24 cellular contexts compared by ENCODE assay signal in the genomic region with DNA sequence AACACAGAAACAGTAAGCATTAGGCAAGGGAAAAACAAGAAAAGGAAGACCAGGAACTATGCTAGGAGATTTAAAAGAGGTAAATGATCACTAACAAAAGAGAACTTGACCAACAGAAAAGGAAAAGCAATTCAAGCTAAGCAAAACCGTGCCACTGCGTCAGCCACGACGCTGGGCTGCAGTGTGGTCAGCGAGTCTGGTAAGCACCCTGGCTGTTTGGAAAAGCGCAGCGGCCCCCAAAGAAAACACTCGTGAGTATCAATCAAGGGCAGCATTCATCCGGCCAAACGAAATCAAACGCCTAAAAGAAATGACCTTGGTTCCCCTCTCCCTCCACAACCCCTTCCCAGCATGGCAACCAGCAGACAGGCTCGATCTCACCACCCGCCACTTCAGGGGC. TPM values are rescaled to one million over a fixed set of nuclear protein-coding genes. Genes with fewer than 3 reads are reported as not detected.
DNase-seq lines count a peak whose midpoint lies in the region; ATAC-seq and TF ChIP-seq lines count a peak whose summit lies in the region.
"Had no signal": no experiment of that assay in that cellular context is flagged by ENCODE, and none has a peak within 500 bp of the region (broad histone marks: within the 10 kb centered on the region; RNA-seq: fewer than 3 reads in every experiment).

No MANE protein-coding gene starts in this region.

- H4K8ac ChIP-seq in mesendoderm (ENCODE audit: low read depth, low read length): no peak overlapping the region

- peaks cover 29% of the 10 kb centered on the region for H4K20me1 ChIP-seq in GM23338 (replicated peaks; ENCODE audit: insufficient read depth)

- H3K27me3 ChIP-seq in GM23338 (ENCODE audit: insufficient read depth) (no peaks in the 10 kb centered on the region), mesendoderm (ENCODE audit: insufficient read depth, low read length, poor library complexity) (no peaks in the 10 kb centered on the region)
- H3K27me3 ChIP-seq: BLaER1, gastrocnemius medialis had no signal

- peak overlapping the region; percentile 71 for H3K27ac ChIP-seq in GM23338 (ENCODE audit: low read depth)
- H3K27ac ChIP-seq in mesendoderm (ENCODE audit: low read depth, low read length): peak overlapping the region; percentile 31
- H3K27ac ChIP-seq: BLaER1, gastrocnemius medialis had no signal

- H3K27me3 Mint-ChIP-seq in GM23338 (ENCODE audit: insufficient read depth, low read depth, poor library complexity) (no peaks in the 10 kb centered on the region), progenitor cell of endocrine pancreas (no peaks in the 10 kb centered on the region)
- H3K27me3 Mint-ChIP-seq in central memory CD8-positive, alpha-beta T cell: no peaks in the 10 kb centered on the region
- H3K27me3 Mint-ChIP-seq: activated CD8-positive, alpha-beta T cell treated with anti-CD3 and anti-CD28 coated beads for 36 hours; activated T-helper 17 cell treated with anti-CD3 and anti-CD28 coated beads, Interleukin-2, amount 50 U/mL, for 72 hours had no signal

- no peak overlapping the region for H3K9ac ChIP-seq in mesendoderm (ENCODE audit: low read length)
- H3K9ac ChIP-seq: BLaER1 had no signal

- intact Hi-C loops in lower leg skin (cut with DNase I; ENCODE audit: low total_unique reads): no loop called here

- TF ChIP-seq POLR2A in lower leg skin (IDR thresholded peaks at IDR 0.05): no peak

- TF ChIP-seq CTCF in GM23338 (conservative IDR thresholded peaks at IDR 0.05; ENCODE audit: low read depth in 2 of 2) (no peak), progenitor cell of endocrine pancreas (IDR thresholded peaks at IDR 0.05; ENCODE audit: unreplicated experiment) (no peak), lower leg skin (IDR thresholded peaks at IDR 0.05) (no peak), foreskin fibroblast (IDR thresholded peaks at IDR 0.05; ENCODE audit: low read depth, low read length) (no peak)

- H3K4me1 Mint-ChIP-seq in GM23338 (peaks cover 38% of the 10 kb centered on the region), progenitor cell of endocrine pancreas (ENCODE audit: low read depth) (peaks cover 24% of the 10 kb centered on the region)
- peaks cover 21% of the 10 kb centered on the region for H3K4me1 Mint-ChIP-seq in central memory CD8-positive, alpha-beta T cell

- no peaks in the 10 kb centered on the region for H3K9me2 ChIP-seq in GM23338 (ENCODE audit: insufficient read depth)

- H3K4me1 ChIP-seq in GM23338 (ENCODE audit: insufficient read depth): peaks cover 36% of the 10 kb centered on the region
- H3K4me1 ChIP-seq in mesendoderm (ENCODE audit: control insufficient read depth, low read depth, low read length): peaks cover 16% of the 10 kb centered on the region

- peaks cover 11% of the 10 kb centered on the region; the same call in 1 of the 2 replicates for H3F3A ChIP-seq in GM23338 (replicated peaks; ENCODE audit: low read depth)

- H3K79me2 ChIP-seq in GM23338 (replicated peaks; ENCODE audit: insufficient read depth) (peaks cover 86% of the 10 kb centered on the region), mesendoderm (ENCODE audit: control insufficient read depth, insufficient read depth, low read length) (peaks cover 40% of the 10 kb centered on the region)

- H3K27ac Mint-ChIP-seq in GM23338 (peak overlapping the region; percentile 37; the same call in 1 of the 2 replicates), progenitor cell of endocrine pancreas (peak overlapping the region; percentile 84)
- H3K27ac Mint-ChIP-seq in central memory CD8-positive, alpha-beta T cell (ENCODE audit: low read depth): peak overlapping the region; percentile 59
- H3K27ac Mint-ChIP-seq: activated CD8-positive, alpha-beta T cell treated with anti-CD3 and anti-CD28 coated beads for 36 hours; activated T-helper 17 cell treated with anti-CD3 and anti-CD28 coated beads, Interleukin-2, amount 50 U/mL, for 72 hours; T-helper 2 cell treated with Interferon-gamma antibody and Interleukin-4, amounts not matched to agents 5 μg/mL and 100 μg/mL, for 36 hours had no signal

- H3K23ac ChIP-seq in mesendoderm (ENCODE audit: low read length): no peak overlapping the region

- no peak overlapping the region for H2BK120ac ChIP-seq in mesendoderm (ENCODE audit: low read depth, low read length)

- peaks cover 22% of the 10 kb centered on the region for H3K79me1 ChIP-seq in mesendoderm (ENCODE audit: low read length)

- H3K9me3 Mint-ChIP-seq in GM23338 (peaks cover 15% of the 10 kb centered on the region; the same call in 2 of the 3 replicates), progenitor cell of endocrine pancreas (ENCODE audit: low read depth) (no peaks in the 10 kb centered on the region)
- H3K9me3 Mint-ChIP-seq in central memory CD8-positive, alpha-beta T cell: no peaks in the 10 kb centered on the region
- H3K9me3 Mint-ChIP-seq: activated CD8-positive, alpha-beta T cell treated with anti-CD3 and anti-CD28 coated beads for 36 hours; activated T-helper 17 cell treated with anti-CD3 and anti-CD28 coated beads, Interleukin-2, amount 50 U/mL, for 72 hours; T-helper 2 cell treated with Interferon-gamma antibody and Interleukin-4, amounts not matched to agents 5 μg/mL and 100 μg/mL, for 36 hours had no signal

- no peak overlapping the region for H2BK15ac ChIP-seq in mesendoderm (replicated peaks; ENCODE audit: low read depth)

- H3K36me3 Mint-ChIP-seq in GM23338 (ENCODE audit: low read depth): peaks cover 17% of the 10 kb centered on the region
- H3K36me3 Mint-ChIP-seq in central memory CD8-positive, alpha-beta T cell (ENCODE audit: insufficient read depth): peaks cover 5% of the 10 kb centered on the region
- H3K36me3 Mint-ChIP-seq in progenitor cell of endocrine pancreas (ENCODE audit: insufficient read depth): no peaks in the 10 kb centered on the region

- no peak overlapping the region for H2AK5ac ChIP-seq in mesendoderm (ENCODE audit: low read length)

- no peak overlapping the region for H3K18ac ChIP-seq in mesendoderm (ENCODE audit: low read length)

- ATAC-seq in GM23338: no peak
- ATAC-seq in central memory CD8-positive, alpha-beta T cell (replicated peaks; ENCODE audit: extremely low read depth, poor library complexity, severe bottlenecking): no peak
- ATAC-seq in HG03139 (IDR thresholded peaks at IDR 0.05; ENCODE audit: unreplicated experiment): no peak
- ATAC-seq: activated CD8-positive, alpha-beta T cell treated with anti-CD3 and anti-CD28 coated beads for 36 hours; activated T-helper 17 cell treated with anti-CD3 and anti-CD28 coated beads, Interleukin-2, amount 50 U/mL, for 72 hours; gastrocnemius medialis had no signal

- H3K4me3 Mint-ChIP-seq in GM23338 (no peak overlapping the region; the same call in 2 of the 3 replicates), progenitor cell of endocrine pancreas (ENCODE audit: low read depth) (peak overlapping the region; percentile 9)
- no peak overlapping the region for H3K4me3 Mint-ChIP-seq in central memory CD8-positive, alpha-beta T cell
- H3K4me3 Mint-ChIP-seq: activated CD8-positive, alpha-beta T cell treated with anti-CD3 and anti-CD28 coated beads for 36 hours; activated T-helper 17 cell treated with anti-CD3 and anti-CD28 coated beads, Interleukin-2, amount 50 U/mL, for 72 hours; T-helper 2 cell treated with Interferon-gamma antibody and Interleukin-4, amounts not matched to agents 5 μg/mL and 100 μg/mL, for 36 hours had no signal

- DNase-seq in GM23338 (ENCODE audit: low spot score) (no peak), mesendoderm (no peak), progenitor cell of endocrine pancreas (ENCODE audit: low spot score, unreplicated experiment) (no peak), lower leg skin (ENCODE audit: low spot score in 2 of 2) (no peak), foreskin fibroblast (no peak), NCI-H524 treated with DMSO at 0.1 percent for 48 hours (lab: John Stamatoyannopoulos, UW) (no peak)
- no peak for DNase-seq in central memory CD8-positive, alpha-beta T cell (ENCODE audit: low spot score in 2 of 2)
- DNase-seq: activated CD8-positive, alpha-beta T cell treated with anti-CD3 and anti-CD28 coated beads for 36 hours; activated naive CD4-positive, alpha-beta T cell treated with anti-CD3 and anti-CD28 coated beads, Interleukin-2, amount 50 U/mL, for 16 hours; DMS53; gastrocnemius medialis; H7; IMR-90; mammary epithelial cell; NCI-H1436 treated with DMSO at 0.1 percent for 48 hours; NCI-H2107; NCI-H446; NCI-H82; stimulated activated CD4-positive, alpha-beta T cell treated with anti-CD3 and anti-CD28 coated beads, Interleukin-15, amount 100 ng/mL, for 24 hours; stimulated activated CD4-positive, alpha-beta T cell treated with anti-CD3 and anti-CD28 coated beads, Interleukin-4, amount 100 ng/mL, for 4 hours had no signal

- H3K4me2 ChIP-seq in GM23338: peak overlapping the region; percentile 29; the same call in 1 of the 2 replicates
- no peak overlapping the region for H3K4me2 ChIP-seq in mesendoderm (ENCODE audit: low read length)
- H3K4me2 ChIP-seq: BLaER1 had no signal

- no peak overlapping the region for H2AFZ ChIP-seq in GM23338

- WGBS in mesendoderm (ENCODE audit: extremely low coverage, insufficient coverage, low lambda C conversion rate): no CpG with 5 or more reads among the region's 13 CpGs
- 88 to 94% methylated on average over 13 of the region's 13 CpGs for WGBS in lower leg skin, 2 donors

- no peak overlapping the region for H4K5ac ChIP-seq in mesendoderm (ENCODE audit: low read length)

- no peak overlapping the region for H2BK5ac ChIP-seq in mesendoderm (ENCODE audit: low read length)

- H3K36me3 ChIP-seq in GM23338 (ENCODE audit: insufficient read depth) (no peaks in the 10 kb centered on the region), mesendoderm (ENCODE audit: control insufficient read depth, insufficient read depth, low read length) (no peaks in the 10 kb centered on the region)
- H3K36me3 ChIP-seq: gastrocnemius medialis had no signal

- peak overlapping the region; percentile 38 for H3K56ac ChIP-seq in mesendoderm (ENCODE audit: low read length)

- no peak overlapping the region for H3K4ac ChIP-seq in mesendoderm (ENCODE audit: low read depth, low read length)

- H3K4me3 ChIP-seq in GM23338: no peak overlapping the region
- no peak overlapping the region for H3K4me3 ChIP-seq in mesendoderm (ENCODE audit: low read length)
- no peak overlapping the region for H3K4me3 ChIP-seq in lower leg skin (ENCODE audit: low read depth, poor library complexity, severe bottlenecking)
- H3K4me3 ChIP-seq in foreskin fibroblast (ENCODE audit: low read depth in 1 of 2, low read length in 2 of 2): no peak overlapping the region
- H3K4me3 ChIP-seq: BLaER1, gastrocnemius medialis had no signal

TF ChIP-seq in GM23338, 12 proteins besides CTCF, POLR2A, EP300 and RAD21 (continues in another document):
- no peak for TF ChIP-seq EZH2 (IDR thresholded peaks at IDR 0.05; ENCODE audit: low read depth, unreplicated experiment)
- TF ChIP-seq POLR2AphosphoS5 (IDR thresholded peaks at IDR 0.05; ENCODE audit: low read depth): no peak

RNA-seq across cellular contexts. Expression of gene PACSIN2, which starts 28.8 kb away (rescaled TPM):
- 47.0 and 57.3 TPM in 2 replicates for total RNA-seq in GM23338 (2014; rRNA removed; shearing (Covaris generic))
- polyA plus RNA-seq in GM23338 (2016; fragmentation: Nextera tagmentation; extraction: Ambion mirVana): 23.5 and 24.6 TPM in 2 replicates
- polyA plus RNA-seq in mesendoderm (2013, experiment 1 of 2): 48.6 TPM
- polyA plus RNA-seq in mesendoderm (2013, experiment 2 of 2): 48.6 TPM
- total RNA-seq in progenitor cell of endocrine pancreas (53.9 and 61.0 TPM in 2 replicates), lower leg skin (10 to 100 TPM; 46.3 to 88.8 (median 58.2) TPM)
